In the genomic region with DNA sequence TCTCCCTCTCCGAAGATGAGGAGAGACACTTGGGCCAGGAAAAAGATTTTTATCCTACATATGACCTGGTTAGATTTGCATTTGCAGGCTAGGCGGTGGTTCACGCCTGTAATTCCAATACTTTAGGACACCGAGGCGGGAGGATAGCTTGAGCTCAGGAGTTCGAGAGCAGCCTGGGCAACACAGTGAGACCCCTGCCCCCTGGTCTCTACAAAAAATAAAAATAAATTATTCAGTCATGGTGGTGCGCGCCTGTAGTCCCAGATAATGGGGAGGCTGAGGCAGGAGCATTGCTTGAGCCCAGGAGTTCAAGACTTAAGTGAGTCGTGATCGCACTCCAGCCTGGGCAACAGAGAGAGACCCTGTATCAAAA, we compare ENCODE assay signal across 8 cellular contexts. TPM values are rescaled to one million over a fixed set of nuclear protein-coding genes. Genes with fewer than 3 reads are reported as not detected.
A peak's percentile ranks its signal among the peaks of the same experiment; 100 is the strongest.
DNase-seq lines count a peak whose midpoint lies in the region; ATAC-seq and TF ChIP-seq lines count a peak whose summit lies in the region.

No MANE protein-coding gene starts in this region.

- no peak for TF ChIP-seq CTCF in cardiac muscle cell (IDR thresholded peaks at IDR 0.05; ENCODE audit: low read depth, low read length)
- TF ChIP-seq CTCF in breast epithelium (IDR thresholded peaks at IDR 0.05) = no peak

- no peak for TF ChIP-seq POLR2A in breast epithelium (IDR thresholded peaks at IDR 0.05)

- DNase-seq in cardiac muscle cell (ENCODE audit: low read depth in 1 of 2, low spot score in 1 of 2) (no peak), left ventricle myocardium superior (no peak), breast epithelium (ENCODE audit: low spot score in 2 of 2) (no peak), AML-193 (lab: John Stamatoyannopoulos, UW) (no peak), ecto neural progenitor cell (ENCODE audit: low spot score) (no peak)

- H3K4me1 ChIP-seq in cardiac muscle cell (ENCODE audit: low read depth) = peaks cover 4% of the 10 kb centered on the region
- H3K4me1 ChIP-seq in breast epithelium = peaks cover 0 to 5% of the 10 kb centered on the region in 2 donors
- H3K4me1 ChIP-seq in mucosa of rectum (ENCODE audit: control insufficient read depth in 2 of 2, insufficient read depth in 2 of 2, low read length in 2 of 2) = peaks cover 8 to 9% of the 10 kb centered on the region in 2 donors
- H3K4me1 ChIP-seq in urinary bladder (ENCODE audit: insufficient read depth) = no peaks in the 10 kb centered on the region

- H3K4me3 ChIP-seq in cardiac muscle cell (peak overlapping the region; percentile 39), breast epithelium (peak overlapping the region; percentile 83 to 92 (median 90)), mucosa of rectum (ENCODE audit: low read length in 2 of 2) (peak overlapping the region; percentile 73 to 83), urinary bladder (ENCODE audit: low read depth, low read length) (peak overlapping the region; percentile 69)

- ATAC-seq in left ventricle myocardium superior = no peak
- no peak for ATAC-seq in HG02938 (IDR thresholded peaks at IDR 0.05; ENCODE audit: unreplicated experiment)

- intact Hi-C loops in left ventricle myocardium superior (cut with micrococcal nuclease) (no loop called here), breast epithelium (cut with DNase I; ENCODE audit: low total_unique reads) (no loop called here)

- no peaks in the 10 kb centered on the region for H3K9me3 ChIP-seq in cardiac muscle cell (ENCODE audit: low read depth)
- H3K9me3 ChIP-seq in breast epithelium = no peaks in the 10 kb centered on the region
- H3K9me3 ChIP-seq in mucosa of rectum (ENCODE audit: control insufficient read depth in 2 of 2, low read length in 2 of 2) = no peaks in the 10 kb centered on the region

- peaks cover 8% of the 10 kb centered on the region for H3K36me3 ChIP-seq in cardiac muscle cell
- no peaks in the 10 kb centered on the region for H3K36me3 ChIP-seq in breast epithelium
- H3K36me3 ChIP-seq in mucosa of rectum (ENCODE audit: control insufficient read depth in 2 of 2, insufficient read depth in 2 of 2, low read length in 2 of 2) = peaks cover 21 to 25% of the 10 kb centered on the region in 2 donors
- no peaks in the 10 kb centered on the region for H3K36me3 ChIP-seq in urinary bladder (ENCODE audit: insufficient read depth)

- H3K27me3 ChIP-seq in cardiac muscle cell (peaks cover 6% of the 10 kb centered on the region), breast epithelium (no peaks in the 10 kb centered on the region), mucosa of rectum (ENCODE audit: control insufficient read depth in 2 of 2, insufficient read depth in 2 of 2, low read length in 2 of 2) (no peaks in the 10 kb centered on the region)

- H3K27ac ChIP-seq in cardiac muscle cell = no peak overlapping the region
- peak overlapping the region; percentile 72 for H3K27ac ChIP-seq in breast epithelium
- peak overlapping the region in 1 of 2 donors; percentile 2 for H3K27ac ChIP-seq in mucosa of rectum (ENCODE audit: low read depth in 2 of 2, low read length in 2 of 2)
- H3K27ac ChIP-seq in urinary bladder (ENCODE audit: low read depth) = no peak overlapping the region

- peak overlapping the region in 1 of 2 donors; percentile 24 for H3K9ac ChIP-seq in mucosa of rectum (ENCODE audit: low read depth in 1 of 2, low read length in 2 of 2)

- WGBS in urinary bladder = 81% methylated on average over 10 of the region's 10 CpGs

RNA-seq across cellular contexts. Expression of gene THAP11, which starts 7.9 kb away (rescaled TPM):
- total RNA-seq in cardiac muscle cell = 75.3 and 80.7 TPM in 2 replicates
- 61.3 and 68.3 TPM in 2 replicates for polyA plus RNA-seq in cardiac muscle cell
- total RNA-seq in left ventricle myocardium superior = 32.6 TPM
- total RNA-seq in breast epithelium = 10 to 100 TPM; 51.1 to 57.8 (median 53.0) TPM
- total RNA-seq in urinary bladder = 27.2 TPM
- polyA plus RNA-seq in urinary bladder = 42.2 TPM

RNA-seq across cellular contexts. Expression of gene NUTF2, which starts 12.5 kb away (rescaled TPM):
- 77.6 and 213 TPM in 2 replicates for total RNA-seq in cardiac muscle cell
- polyA plus RNA-seq in cardiac muscle cell = 220 and 235 TPM in 2 replicates
- 84.4 TPM for total RNA-seq in left ventricle myocardium superior
- total RNA-seq in breast epithelium = 100 to 1,000 TPM in 1 of 3 donors, 10 to 100 TPM in 2; 91.5 to 168 (median 94.8) TPM
- total RNA-seq in urinary bladder = 70.6 TPM
- polyA plus RNA-seq in urinary bladder = 117 TPM

RNA-seq across cellular contexts. Expression of gene CENPT, which starts 13.3 kb away (rescaled TPM):
- total RNA-seq in cardiac muscle cell (42.1 and 61.8 TPM in 2 replicates), left ventricle myocardium superior (20.8 TPM), breast epithelium (10 to 100 TPM; 35.0 to 52.0 (median 51.5) TPM), urinary bladder (16.5 TPM)
- polyA plus RNA-seq in cardiac muscle cell (65.2 and 70.2 TPM in 2 replicates), urinary bladder (49.4 TPM)

RNA-seq across cellular contexts. Expression of gene TSNAXIP1, which starts 27.5 kb away (rescaled TPM):
- total RNA-seq in cardiac muscle cell = 1.1 and 4.0 TPM in 2 replicates
- 1.7 and 3.0 TPM in 2 replicates for polyA plus RNA-seq in cardiac muscle cell
- 0.37 TPM for total RNA-seq in left ventricle myocardium superior
- 1 to 10 TPM; 1.1 to 4.2 (median 3.9) TPM for total RNA-seq in breast epithelium
- 1.2 TPM for total RNA-seq in urinary bladder
- 2.0 TPM for polyA plus RNA-seq in urinary bladder

RNA-seq across cellular contexts. Expression of gene RANBP10, which starts 27.9 kb away (rescaled TPM):
- total RNA-seq in cardiac muscle cell (7.4 and 8.0 TPM in 2 replicates), left ventricle myocardium superior (11.8 TPM), breast epithelium (10 to 100 TPM in 2 of 3 donors, 1 to 10 TPM in 1; 7.7 to 13.2 (median 13.1) TPM), urinary bladder (6.0 TPM)
- polyA plus RNA-seq in cardiac muscle cell (13.4 and 13.6 TPM in 2 replicates), urinary bladder (14.1 TPM)

Comparison
In these comparisons a context has a peak if more than half of its experiments do, and no peak if none do; other contexts are left out.
1. H3K27ac ChIP-seq: peak in breast epithelium (2 of 2); none in cardiac muscle cell (single experiment) and urinary bladder (single experiment).
2. H3K4me3 ChIP-seq: peak in every context shown above with its lines; median percentile 90 in breast epithelium; 78 in mucosa of rectum; 69 in urinary bladder; 39 in cardiac muscle cell.